1 cellular context compared by ENCODE assay signal in genomic region chr19:38294090-38294489, GRCh38.
A peak's percentile ranks its signal among the peaks of the same experiment; 100 is the strongest.
TF ChIP-seq lines count a peak whose summit lies in the region.

No MANE protein-coding gene starts in this region.

TF ChIP-seq in HEK293, 187 proteins besides CTCF, POLR2A, EP300 and RAD21 (continued from another document):
- TF ChIP-seq ZNF10 (tag by site-specific recombination; IDR thresholded peaks at IDR 0.05): peak; percentile 81
- no peak for TF ChIP-seq ZSCAN5A (tag by site-specific recombination; IDR thresholded peaks at IDR 0.05)
- TF ChIP-seq AEBP2 (tag by site-specific recombination; IDR thresholded peaks at IDR 0.05; ENCODE audit: borderline replicate concordance): no peak
- TF ChIP-seq ZBTB48 (tag by site-specific recombination; IDR thresholded peaks at IDR 0.05): no peak
- no peak for TF ChIP-seq ZBTB7A (tag by site-specific recombination; IDR thresholded peaks at IDR 0.05; ENCODE audit: low read depth)
